In the genomic region with DNA sequence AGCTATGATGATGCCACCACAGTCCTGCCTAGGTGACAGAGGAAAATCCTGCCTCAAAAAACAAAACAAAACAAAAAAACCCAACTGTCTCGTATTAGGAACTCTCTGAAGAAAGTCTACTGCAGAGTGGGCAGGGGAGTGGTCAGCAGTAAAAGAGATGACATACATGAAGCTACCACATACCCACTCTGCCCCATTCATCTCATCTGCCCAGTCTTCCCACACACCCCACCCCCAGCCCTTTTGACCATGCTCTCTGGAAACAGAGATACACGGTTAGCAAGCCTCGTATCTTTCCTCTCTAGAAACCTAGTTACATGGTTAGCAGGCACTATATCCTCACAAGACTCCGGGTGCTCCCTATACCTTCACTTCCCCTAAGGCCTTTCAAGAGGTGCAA, we compare ENCODE assay signal across 1 cellular context.
TF ChIP-seq lines count a peak whose summit lies in the region.

No MANE protein-coding gene starts in this region.

TF ChIP-seq in GM23338, 12 proteins besides CTCF, POLR2A, EP300 and RAD21 (continued from another document):
- TF ChIP-seq, protein P1, sequence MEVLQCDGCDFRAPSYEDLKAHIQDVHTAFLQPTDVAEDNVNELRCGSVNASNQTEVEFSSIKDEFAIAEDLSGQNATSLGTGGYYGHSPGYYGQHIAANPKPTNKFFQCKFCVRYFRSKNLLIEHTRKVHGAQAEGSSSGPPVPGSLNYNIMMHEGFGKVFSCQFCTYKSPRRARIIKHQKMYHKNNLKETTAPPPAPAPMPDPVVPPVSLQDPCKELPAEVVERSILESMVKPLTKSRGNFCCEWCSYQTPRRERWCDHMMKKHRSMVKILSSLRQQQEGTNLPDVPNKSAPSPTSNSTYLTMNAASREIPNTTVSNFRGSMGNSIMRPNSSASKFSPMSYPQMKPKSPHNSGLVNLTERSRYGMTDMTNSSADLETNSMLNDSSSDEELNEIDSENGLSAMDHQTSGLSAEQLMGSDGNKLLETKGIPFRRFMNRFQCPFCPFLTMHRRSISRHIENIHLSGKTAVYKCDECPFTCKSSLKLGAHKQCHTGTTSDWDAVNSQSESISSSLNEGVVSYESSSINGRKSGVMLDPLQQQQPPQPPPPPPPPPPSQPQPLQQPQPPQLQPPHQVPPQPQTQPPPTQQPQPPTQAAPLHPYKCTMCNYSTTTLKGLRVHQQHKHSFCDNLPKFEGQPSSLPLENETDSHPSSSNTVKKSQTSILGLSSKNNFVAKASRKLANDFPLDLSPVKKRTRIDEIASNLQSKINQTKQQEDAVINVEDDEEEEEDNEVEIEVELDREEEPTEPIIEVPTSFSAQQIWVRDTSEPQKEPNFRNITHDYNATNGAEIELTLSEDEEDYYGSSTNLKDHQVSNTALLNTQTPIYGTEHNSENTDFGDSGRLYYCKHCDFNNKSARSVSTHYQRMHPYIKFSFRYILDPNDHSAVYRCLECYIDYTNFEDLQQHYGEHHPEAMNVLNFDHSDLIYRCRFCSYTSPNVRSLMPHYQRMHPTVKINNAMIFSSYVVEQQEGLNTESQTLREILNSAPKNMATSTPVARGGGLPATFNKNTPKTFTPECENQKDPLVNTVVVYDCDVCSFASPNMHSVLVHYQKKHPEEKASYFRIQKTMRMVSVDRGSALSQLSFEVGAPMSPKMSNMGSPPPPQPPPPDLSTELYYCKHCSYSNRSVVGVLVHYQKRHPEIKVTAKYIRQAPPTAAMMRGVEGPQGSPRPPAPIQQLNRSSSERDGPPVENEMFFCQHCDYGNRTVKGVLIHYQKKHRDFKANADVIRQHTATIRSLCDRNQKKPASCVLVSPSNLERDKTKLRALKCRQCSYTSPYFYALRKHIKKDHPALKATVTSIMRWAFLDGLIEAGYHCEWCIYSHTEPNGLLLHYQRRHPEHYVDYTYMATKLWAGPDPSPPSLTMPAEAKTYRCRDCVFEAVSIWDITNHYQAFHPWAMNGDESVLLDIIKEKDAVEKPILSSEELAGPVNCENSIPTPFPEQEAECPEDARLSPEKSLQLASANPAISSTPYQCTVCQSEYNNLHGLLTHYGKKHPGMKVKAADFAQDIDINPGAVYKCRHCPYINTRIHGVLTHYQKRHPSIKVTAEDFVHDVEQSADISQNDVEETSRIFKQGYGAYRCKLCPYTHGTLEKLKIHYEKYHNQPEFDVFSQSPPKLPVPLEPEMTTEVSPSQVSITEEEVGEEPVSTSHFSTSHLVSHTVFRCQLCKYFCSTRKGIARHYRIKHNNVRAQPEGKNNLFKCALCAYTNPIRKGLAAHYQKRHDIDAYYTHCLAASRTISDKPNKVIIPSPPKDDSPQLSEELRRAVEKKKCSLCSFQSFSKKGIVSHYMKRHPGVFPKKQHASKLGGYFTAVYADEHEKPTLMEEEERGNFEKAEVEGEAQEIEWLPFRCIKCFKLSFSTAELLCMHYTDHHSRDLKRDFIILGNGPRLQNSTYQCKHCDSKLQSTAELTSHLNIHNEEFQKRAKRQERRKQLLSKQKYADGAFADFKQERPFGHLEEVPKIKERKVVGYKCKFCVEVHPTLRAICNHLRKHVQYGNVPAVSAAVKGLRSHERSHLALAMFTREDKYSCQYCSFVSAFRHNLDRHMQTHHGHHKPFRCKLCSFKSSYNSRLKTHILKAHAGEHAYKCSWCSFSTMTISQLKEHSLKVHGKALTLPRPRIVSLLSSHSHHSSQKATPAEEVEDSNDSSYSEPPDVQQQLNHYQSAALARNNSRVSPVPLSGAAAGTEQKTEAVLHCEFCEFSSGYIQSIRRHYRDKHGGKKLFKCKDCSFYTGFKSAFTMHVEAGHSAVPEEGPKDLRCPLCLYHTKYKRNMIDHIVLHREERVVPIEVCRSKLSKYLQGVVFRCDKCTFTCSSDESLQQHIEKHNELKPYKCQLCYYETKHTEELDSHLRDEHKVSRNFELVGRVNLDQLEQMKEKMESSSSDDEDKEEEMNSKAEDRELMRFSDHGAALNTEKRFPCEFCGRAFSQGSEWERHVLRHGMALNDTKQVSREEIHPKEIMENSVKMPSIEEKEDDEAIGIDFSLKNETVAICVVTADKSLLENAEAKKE (CRISPR knock-in tag; IDR thresholded peaks at IDR 0.05) = no peak
- no peak for TF ChIP-seq ZNF331 (CRISPR knock-in tag; IDR thresholded peaks at IDR 0.05; ENCODE audit: low read depth)
- TF ChIP-seq, protein P2, sequence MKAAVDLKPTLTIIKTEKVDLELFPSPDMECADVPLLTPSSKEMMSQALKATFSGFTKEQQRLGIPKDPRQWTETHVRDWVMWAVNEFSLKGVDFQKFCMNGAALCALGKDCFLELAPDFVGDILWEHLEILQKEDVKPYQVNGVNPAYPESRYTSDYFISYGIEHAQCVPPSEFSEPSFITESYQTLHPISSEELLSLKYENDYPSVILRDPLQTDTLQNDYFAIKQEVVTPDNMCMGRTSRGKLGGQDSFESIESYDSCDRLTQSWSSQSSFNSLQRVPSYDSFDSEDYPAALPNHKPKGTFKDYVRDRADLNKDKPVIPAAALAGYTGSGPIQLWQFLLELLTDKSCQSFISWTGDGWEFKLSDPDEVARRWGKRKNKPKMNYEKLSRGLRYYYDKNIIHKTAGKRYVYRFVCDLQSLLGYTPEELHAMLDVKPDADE (IDR thresholded peaks at IDR 0.05) = no peak
